Comparison of ENCODE assay signal across 15 cellular contexts in the genomic region with DNA sequence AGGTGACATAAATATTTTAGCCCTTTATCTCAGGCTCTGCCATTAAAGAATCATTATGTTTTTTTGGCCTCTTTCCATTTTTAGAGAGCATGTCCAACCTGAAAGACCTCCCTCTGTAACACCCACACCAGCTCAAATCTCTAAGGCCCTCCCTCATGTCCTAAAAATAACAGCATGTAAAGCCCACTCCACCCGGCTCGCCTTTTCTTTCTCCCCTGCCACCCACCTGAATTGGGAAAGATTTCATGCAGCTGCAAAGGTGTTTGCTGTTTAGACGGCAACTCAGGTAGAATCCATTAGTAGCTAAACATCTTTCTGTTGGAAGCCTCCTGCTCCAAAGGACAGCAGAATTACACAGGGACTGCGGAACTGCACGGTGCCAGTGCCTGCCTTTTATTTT.
"Had no signal": no experiment of that assay in that cellular context is flagged by ENCODE, and none has a peak within 500 bp of the region (broad histone marks: within the 10 kb centered on the region; RNA-seq: fewer than 3 reads in every experiment).

No MANE protein-coding gene starts in this region.

- DNase-seq: activated CD4-positive, alpha-beta T cell treated with anti-CD3 and anti-CD28 coated beads, Interleukin-2, amount 10 ng/mL, durations not matched to agents 7 days and 5 days; activated CD4-positive, CD25-positive, alpha-beta regulatory T cell; activated naive CD8-positive, alpha-beta T cell treated with anti-CD3 and anti-CD28 coated beads for 36 hours; amygdala; central memory CD4-positive, alpha-beta T cell; effector CD4-positive, alpha-beta T cell; foreskin keratinocyte; left ventricle myocardium inferior; mesenchymal stem cell; naive thymus-derived CD8-positive, alpha-beta T cell; pancreas; sigmoid colon; spleen; stimulated activated naive CD8-positive, alpha-beta T cell treated with anti-CD3 and anti-CD28 coated beads, Interleukin-15, amount 100 ng/mL, for 72 hours had no signal

- H3K36me3 ChIP-seq: left ventricle myocardium inferior, pancreas, sigmoid colon, spleen had no signal

- H3K4me1 ChIP-seq: foreskin keratinocyte, left ventricle myocardium inferior, pancreas, sigmoid colon had no signal

- H3K4me3 ChIP-seq: coronary artery, left ventricle myocardium inferior, pancreas, sigmoid colon, spleen had no signal

- ATAC-seq: foreskin keratinocyte; naive thymus-derived CD8-positive, alpha-beta T cell; stimulated activated naive CD8-positive, alpha-beta T cell treated with anti-CD3 and anti-CD28 coated beads, Interleukin-15, amount 100 ng/mL, for 72 hours had no signal

- H3K9me3 ChIP-seq: pancreas, sigmoid colon had no signal

- H3K27me3 ChIP-seq: foreskin keratinocyte had no signal

- H3K27ac ChIP-seq: coronary artery, foreskin keratinocyte, left ventricle myocardium inferior, pancreas, sigmoid colon, spleen had no signal
